Comparison of ENCODE assay signal across 36 cellular contexts in genomic region chr9:70097187-70097586, GRCh38. TPM values are rescaled to one million over a fixed set of nuclear protein-coding genes. Genes with fewer than 3 reads are reported as not detected.
"Had no signal": no experiment of that assay in that cellular context is flagged by ENCODE, and none has a peak within 500 bp of the region (broad histone marks: within the 10 kb centered on the region; RNA-seq: fewer than 3 reads in every experiment).

No MANE protein-coding gene starts in this region.

- H3K4me3 ChIP-seq: adrenal gland, body of pancreas, breast epithelium had no signal

- FAIRE-seq: astrocyte, TTC549 had no signal

- H3K36me3 ChIP-seq: adrenal gland, brain microvascular endothelial cell, breast epithelium had no signal

- H3K4me1 ChIP-seq: adrenal gland, breast epithelium had no signal

- H3K27ac ChIP-seq: adrenal gland, body of pancreas, brain microvascular endothelial cell, breast epithelium, VCaP had no signal

- H3K27me3 ChIP-seq: adrenal gland, body of pancreas, brain microvascular endothelial cell, breast epithelium had no signal

- DNase-seq: activated B cell treated with CpG ODN at 0.5 μM for 24 hours; activated CD4-positive, alpha-beta memory T cell treated with anti-CD3 and anti-CD28 coated beads for 36 hours; activated CD4-positive, alpha-beta T cell treated with anti-CD3 and anti-CD28 coated beads for 4 hours; activated CD4-positive, alpha-beta T cell treated with anti-CD3 and anti-CD28 coated beads, Interleukin-2, amount 10 ng/mL, durations not matched to agents 24 days and 14 days; activated CD4-positive, alpha-beta T cell treated with anti-CD3 and anti-CD28 coated beads, Interleukin-2, amount 50 U/mL, for 1 hour; activated CD4-positive, alpha-beta T cell treated with anti-CD3 and anti-CD28 coated beads, Interleukin-2, amount 50 U/mL, for 4 hours; activated CD4-positive, CD25-positive, alpha-beta regulatory T cell treated with anti-CD3 and anti-CD28 coated beads, Interleukin-2, amount 50 U/mL, for 72 hours; activated CD8-positive, alpha-beta memory T cell treated with anti-CD3 and anti-CD28 coated beads, Interleukin-2, amount 50 U/mL, for 4 hours; activated CD8-positive, alpha-beta T cell treated with anti-CD3 and anti-CD28 coated beads for 36 hours; activated effector memory CD4-positive, alpha-beta T cell treated with anti-CD3 and anti-CD28 coated beads, Interleukin-2, amount 50 U/mL, for 16 hours; activated gamma-delta T cell treated with Interleukin-2 at 50 U/mL for 16 hours; activated naive CD4-positive, alpha-beta T cell; activated naive CD4-positive, alpha-beta T cell treated with anti-CD3 and anti-CD28 coated beads for 36 hours; activated naive CD4-positive, alpha-beta T cell treated with anti-CD3 and anti-CD28 coated beads, Interleukin-2, amount 50 U/mL, for 16 hours; activated naive CD8-positive, alpha-beta T cell treated with anti-CD3 and anti-CD28 coated beads for 36 hours; activated T-cell treated with anti-CD3 and anti-CD28 coated beads for 4 hours; activated T-cell treated with anti-CD3 and anti-CD28 coated beads, Interleukin-2, amount 50 U/mL, for 1 hour; activated T-cell treated with anti-CD3 and anti-CD28 coated beads, Interleukin-2, amount 50 U/mL, for 4 hours; activated T-cell treated with anti-CD3 and anti-CD28 coated beads, Interleukin-2, amount 50 U/mL, for 72 hours; adrenal gland; amniotic stem cell; aorta; body of pancreas; brain microvascular endothelial cell; central memory CD4-positive, alpha-beta T cell; T-helper 1 cell; T-helper 2 cell; T-helper 9 cell had no signal

- H3K9me3 ChIP-seq: adrenal gland, body of pancreas, breast epithelium had no signal

- ATAC-seq: activated CD8-positive, alpha-beta T cell treated with anti-CD3 and anti-CD28 coated beads for 36 hours; activated naive CD4-positive, alpha-beta T cell treated with anti-CD3 and anti-CD28 coated beads, Interleukin-2, amount 50 U/mL, for 72 hours; activated T-cell treated with anti-CD3 and anti-CD28 coated beads, Interleukin-2, amount 50 U/mL, for 4 hours; activated T-cell treated with anti-CD3 and anti-CD28 coated beads, Interleukin-2, amount 50 U/mL, for 72 hours; activated T-helper 17 cell treated with anti-CD3 and anti-CD28 coated beads, Interleukin-2, amount 50 U/mL, for 72 hours; body of pancreas had no signal

RNA-seq across cellular contexts. Expression of gene MAMDC2, which starts 53.5 kb away (rescaled TPM):
- total RNA-seq: activated B cell treated with CpG ODN at 0.5 μM for 24 hours; activated CD4-positive, alpha-beta memory T cell treated with anti-CD3 and anti-CD28 coated beads for 36 hours; activated CD4-positive, alpha-beta T cell treated with anti-CD3 and anti-CD28 coated beads, Interleukin-2, amount 10 ng/mL, durations not matched to agents 24 days and 14 days; activated CD8-positive, alpha-beta memory T cell treated with anti-CD3 and anti-CD28 coated beads for 36 hours; activated CD8-positive, alpha-beta T cell treated with anti-CD3 and anti-CD28 coated beads for 36 hours; activated naive CD4-positive, alpha-beta T cell treated with anti-CD3 and anti-CD28 coated beads for 36 hours; activated naive CD4-positive, alpha-beta T cell treated with anti-CD3 and anti-CD28 coated beads, Interleukin-2, amount 50 U/mL, for 72 hours; activated naive CD8-positive, alpha-beta T cell treated with anti-CD3 and anti-CD28 coated beads for 36 hours; activated T-cell treated with anti-CD3 and anti-CD28 coated beads, Interleukin-2, amount 50 U/mL, for 4 hours; activated T-cell treated with anti-CD3 and anti-CD28 coated beads, Interleukin-2, amount 50 U/mL, for 72 hours; activated T-helper 1 cell treated with anti-CD3 and anti-CD28 coated beads, Interleukin-12 subunit alpha, Interleukin-12 subunit beta, Interleukin-2, Interleukin-4 antibody, amounts not matched to agents 30 ng/mL and 10 ng/mL and 1 ng/mL, durations not matched to agents 14 hours and 24 hours and 36 hours; activated T-helper 17 cell treated with anti-CD3 and anti-CD28 coated beads, Interleukin-2, amount 50 U/mL, for 72 hours had no signal
